27 cellular contexts compared by ENCODE assay signal in the genomic region with DNA sequence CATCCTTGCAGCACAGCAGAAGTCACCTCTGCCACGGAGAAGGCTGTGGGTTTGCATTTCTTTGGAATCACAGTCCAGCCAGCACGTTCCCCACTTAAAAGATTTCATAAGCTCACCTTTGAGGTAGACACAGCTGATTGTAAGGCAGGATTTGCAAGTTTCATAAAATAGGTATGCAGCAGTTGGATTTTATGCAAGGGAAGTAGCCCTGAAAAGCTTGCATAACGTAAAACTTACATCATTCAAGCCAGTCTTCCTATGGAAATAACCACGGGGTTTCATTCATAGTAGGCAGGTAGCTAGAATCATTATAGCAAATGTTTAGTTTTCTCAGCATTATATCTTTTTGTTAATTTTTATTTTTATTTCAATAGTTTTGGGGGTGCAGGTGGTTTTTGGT. TPM values are rescaled to one million over a fixed set of nuclear protein-coding genes. Genes with fewer than 3 reads are reported as not detected.
"Had no signal": no experiment of that assay in that cellular context is flagged by ENCODE, and none has a peak within 500 bp of the region (broad histone marks: within the 10 kb centered on the region; RNA-seq: fewer than 3 reads in every experiment).

No MANE protein-coding gene starts in this region.

- H3K36me3 ChIP-seq: adrenal gland, WERI-Rb-1 had no signal

- ATAC-seq: activated CD4-positive, CD25-positive, alpha-beta regulatory T cell treated with anti-CD3 and anti-CD28 coated beads, Interleukin-2, amount 50 U/mL, for 24 hours; activated CD8-positive, alpha-beta T cell treated with anti-CD3 and anti-CD28 coated beads for 36 hours; activated naive CD8-positive, alpha-beta T cell treated with anti-CD3 and anti-CD28 coated beads, Interleukin-2, amount 50 U/mL, for 24 hours; activated T-cell treated with anti-CD3 and anti-CD28 coated beads, Interleukin-2, amount 50 U/mL, for 4 hours; body of pancreas; T-helper 17 cell had no signal

- H3K4me1 ChIP-seq: adrenal gland had no signal

- H3K4me3 ChIP-seq: adrenal gland, body of pancreas, coronary artery, dorsolateral prefrontal cortex had no signal

- H3K9me3 ChIP-seq: adrenal gland, body of pancreas had no signal

- H3K27ac ChIP-seq: adrenal gland, body of pancreas, coronary artery, dorsolateral prefrontal cortex, epithelial cell of prostate, WERI-Rb-1 had no signal

- DNase-seq: activated B cell treated with CpG ODN at 0.5 μM for 24 hours; activated CD4-positive, alpha-beta T cell treated with anti-CD3 and anti-CD28 coated beads for 48 hours; activated CD4-positive, alpha-beta T cell treated with anti-CD3 and anti-CD28 coated beads, Interleukin-2, amount 50 U/mL, for 1 hour; activated CD4-positive, alpha-beta T cell treated with anti-CD3 and anti-CD28 coated beads, Interleukin-2, amount 50 U/mL, for 48 hours; activated CD8-positive, alpha-beta memory T cell treated with anti-CD3 and anti-CD28 coated beads for 24 hours; activated CD8-positive, alpha-beta T cell treated with anti-CD3 and anti-CD28 coated beads for 36 hours; activated effector memory CD4-positive, alpha-beta T cell treated with anti-CD3 and anti-CD28 coated beads, Interleukin-2, amount 50 U/mL, for 16 hours; activated naive CD4-positive, alpha-beta T cell treated with anti-CD3 and anti-CD28 coated beads for 36 hours; activated naive CD8-positive, alpha-beta T cell treated with anti-CD3 and anti-CD28 coated beads for 36 hours; activated naive CD8-positive, alpha-beta T cell treated with anti-CD3 and anti-CD28 coated beads, Interleukin-2, amount 50 U/mL, for 24 hours; activated T-cell treated with anti-CD3 and anti-CD28 coated beads, Interleukin-2, amount 50 U/mL, for 4 hours; adrenal gland; amygdala; aorta; body of pancreas; central memory CD4-positive, alpha-beta T cell; dorsolateral prefrontal cortex; effector memory CD4-positive, alpha-beta T cell; foreskin fibroblast; head of caudate nucleus; T-helper 1 cell; T-helper 17 cell; T1000; WERI-Rb-1 had no signal

- H3K27me3 ChIP-seq: adrenal gland, body of pancreas had no signal

RNA-seq across cellular contexts. Expression of a gene that starts 49.8 kb away (rescaled TPM):
- total RNA-seq: T-helper 17 cell had no signal
